In genomic region chr5:179023528-179024189, GRCh38 we compare ENCODE assay signal across 1 cellular context.
TF ChIP-seq lines count a peak whose summit lies in the region.

TSS of gene ZNF879 (plus strand) at chr5:179023804. CDS start at chr5:179025005, 1,201 bp downstream.

TF ChIP-seq in H1, 55 proteins besides CTCF, POLR2A, EP300 and RAD21 (continued from another document):
- TF ChIP-seq CHD7 (IDR thresholded peaks at IDR 0.05; ENCODE audit: insufficient replicate concordance, low read length): no peak
- no peak for TF ChIP-seq ZNF274 (IDR thresholded peaks at IDR 0.05; ENCODE audit: borderline replicate concordance, extremely low read depth, low read length)
- TF ChIP-seq TEAD4 (IDR thresholded peaks at IDR 0.05; ENCODE audit: low read depth, low read length): no peak
- no peak for TF ChIP-seq TCF12 (IDR thresholded peaks at IDR 0.05; ENCODE audit: low read depth, low read length)
- TF ChIP-seq NRF1 (IDR thresholded peaks at IDR 0.05; ENCODE audit: low read depth, low read length): peak; percentile 56
- TF ChIP-seq BACH1 (IDR thresholded peaks at IDR 0.05; ENCODE audit: low read length): no peak
- no peak for TF ChIP-seq SRF (IDR thresholded peaks at IDR 0.05; ENCODE audit: low read depth, low read length)
- no peak for TF ChIP-seq BRCA1 (IDR thresholded peaks at IDR 0.05; ENCODE audit: low read depth, low read length)
- TF ChIP-seq YY1 (IDR thresholded peaks at IDR 0.05; ENCODE audit: low read depth, low read length): peak; percentile 9; the same call in 1 of the 2 replicates
- no peak for TF ChIP-seq CHD1 (IDR thresholded peaks at IDR 0.05; ENCODE audit: low read depth, low read length)
- no peak for TF ChIP-seq SIRT6 (IDR thresholded peaks at IDR 0.05; ENCODE audit: low read length)
- TF ChIP-seq SIX5 (IDR thresholded peaks at IDR 0.05; ENCODE audit: low read depth, low read length): peak; percentile 80
- no peak for TF ChIP-seq SP1 (IDR thresholded peaks at IDR 0.05; ENCODE audit: low read depth, low read length)
- no peak for TF ChIP-seq POU5F1 (IDR thresholded peaks at IDR 0.05; ENCODE audit: low read depth, low read length)
- TF ChIP-seq CBX8 (IDR thresholded peaks at IDR 0.05; ENCODE audit: borderline replicate concordance, low read depth, low read length): no peak
- no peak for TF ChIP-seq USF2 (IDR thresholded peaks at IDR 0.05; ENCODE audit: low read length)
- TF ChIP-seq EGR1 (IDR thresholded peaks at IDR 0.05; ENCODE audit: borderline replicate concordance, low read depth, low read length): no peak
- no peak; the same call in 1 of the 2 replicates for TF ChIP-seq CEBPB (IDR thresholded peaks at IDR 0.05; ENCODE audit: low read depth, low read length)
- TF ChIP-seq RXRA (IDR thresholded peaks at IDR 0.05; ENCODE audit: insufficient read depth, low read depth, low read length): no peak
- TF ChIP-seq NANOG (IDR thresholded peaks at IDR 0.05; ENCODE audit: insufficient read depth, low read depth, low read length, poor library complexity, severe bottlenecking): no peak
- no peak for TF ChIP-seq CHD2 (IDR thresholded peaks at IDR 0.05; ENCODE audit: low read length)
- TF ChIP-seq ATF3 (IDR thresholded peaks at IDR 0.05; ENCODE audit: insufficient read depth, low read depth, low read length): no peak
- peak; percentile 52; the same call in 1 of the 2 replicates for TF ChIP-seq CREB1 (IDR thresholded peaks at IDR 0.05)
- TF ChIP-seq HDAC2 (IDR thresholded peaks at IDR 0.05; ENCODE audit: borderline replicate concordance in 1 of 2, low read depth in 2 of 2, low read length in 2 of 2): no peak
- TF ChIP-seq TBP (IDR thresholded peaks at IDR 0.05; ENCODE audit: low read depth, low read length): peak; percentile 31; the same call in 1 of the 2 replicates
- no peak for TF ChIP-seq MAFK (IDR thresholded peaks at IDR 0.05; ENCODE audit: low read depth, low read length)
- no peak for TF ChIP-seq KDM5A (IDR thresholded peaks at IDR 0.05; ENCODE audit: low read length)
- no peak for TF ChIP-seq SP4 (IDR thresholded peaks at IDR 0.05; ENCODE audit: low read length)
- TF ChIP-seq ASH2L (IDR thresholded peaks at IDR 0.05; ENCODE audit: low read length): peak; percentile 76
- peak; percentile 74 for TF ChIP-seq PHF8 (conservative IDR thresholded peaks at IDR 0.05; ENCODE audit: low read depth, low read length)
- no peak for TF ChIP-seq ATF2 (IDR thresholded peaks at IDR 0.05; ENCODE audit: low read length)
- no peak for TF ChIP-seq POLR2AphosphoS5 (IDR thresholded peaks at IDR 0.05; ENCODE audit: low read depth, low read length)
- peak; percentile 95 for TF ChIP-seq KDM4A (IDR thresholded peaks at IDR 0.05; ENCODE audit: low read depth, low read length, severe bottlenecking)
- TF ChIP-seq E2F6 (IDR thresholded peaks at IDR 0.05): peak; percentile 67
- TF ChIP-seq RBBP5 (IDR thresholded peaks at IDR 0.05; ENCODE audit: borderline replicate concordance, low read depth, low read length): peak; percentile 82
- TF ChIP-seq SUZ12 (IDR thresholded peaks at IDR 0.05; ENCODE audit: low read length): no peak
- no peak for TF ChIP-seq SAP30 (IDR thresholded peaks at IDR 0.05; ENCODE audit: insufficient read depth, insufficient replicate concordance, low read length)
- no peak for TF ChIP-seq GABPA (IDR thresholded peaks at IDR 0.05; ENCODE audit: borderline replicate concordance, insufficient read depth, low read length)
- TF ChIP-seq RNF2 (IDR thresholded peaks at IDR 0.05; ENCODE audit: borderline replicate concordance, low read depth, low read length, missing control alignments, poor library complexity, severe bottlenecking): no peak
- TF ChIP-seq GTF2F1 (IDR thresholded peaks at IDR 0.05; ENCODE audit: borderline replicate concordance, low read depth, low read length): no peak
- TF ChIP-seq RFX5 (IDR thresholded peaks at IDR 0.05; ENCODE audit: borderline replicate concordance, low read depth, low read length): no peak
- no peak for TF ChIP-seq JUN (IDR thresholded peaks at IDR 0.05; ENCODE audit: low read depth, low read length)
- no peak for TF ChIP-seq CTBP2 (IDR thresholded peaks at IDR 0.05; ENCODE audit: borderline replicate concordance, insufficient read depth, insufficient read length, low read length)
- TF ChIP-seq FOSL1 (IDR thresholded peaks at IDR 0.05; ENCODE audit: insufficient read depth, low read depth, low read length): no peak
- peak in 1 of 2 experiments; percentile 41; a peak in 1 of 4 replicates for TF ChIP-seq SIN3A (conservative IDR thresholded peaks at IDR 0.05 in 1 of 2, IDR thresholded peaks at IDR 0.05 in 1 of 2; ENCODE audit: low read depth in 1 of 2, low read length in 2 of 2)
- TF ChIP-seq TAF1 (IDR thresholded peaks at IDR 0.05; ENCODE audit: low read depth, low read length): peak; percentile 37; the same call in 1 of the 2 replicates
- no peak for TF ChIP-seq EZH2 (IDR thresholded peaks at IDR 0.05; ENCODE audit: low read depth, low read length, severe bottlenecking)
- TF ChIP-seq JUND (IDR thresholded peaks at IDR 0.05; ENCODE audit: low read length): no peak
